11 cellular contexts compared by ENCODE assay signal in genomic region chr1:79006564-79006963, GRCh38. TPM values are rescaled to one million over a fixed set of nuclear protein-coding genes. Genes with fewer than 3 reads are reported as not detected.
A peak's percentile ranks its signal among the peaks of the same experiment; 100 is the strongest.
DNase-seq lines count a peak whose midpoint lies in the region; ATAC-seq and TF ChIP-seq lines count a peak whose summit lies in the region.
"Had no signal": no experiment of that assay in that cellular context is flagged by ENCODE, and none has a peak within 500 bp of the region (broad histone marks: within the 10 kb centered on the region; RNA-seq: fewer than 3 reads in every experiment).

Gene ADGRL4 (minus strand): TSS chr1:79006730. CDS start chr1:79006654, 76 bp downstream.

- peak within 1 kb of the TSS; percentile 87 for H4K8ac ChIP-seq in trophoblast cell (ENCODE audit: low read depth, low read length)

- peak within 1 kb of the TSS; percentile 41 for H2BK120ac ChIP-seq in trophoblast cell (ENCODE audit: insufficient read depth, low read length, poor library complexity)

- peak within 1 kb of the TSS; percentile 54 for H3K18ac ChIP-seq in trophoblast cell (ENCODE audit: low read length)

- H3K79me2 ChIP-seq in trophoblast cell (ENCODE audit: control insufficient read depth, insufficient read depth, low read length, poor library complexity): peaks cover 2% of the 10 kb centered on the region

- TF ChIP-seq CTCF in AG09309 (IDR thresholded peaks at IDR 0.05; ENCODE audit: control insufficient read depth, insufficient read depth, low read depth, low read length, missing control alignments): no peak
- no peak for TF ChIP-seq CTCF in brain microvascular endothelial cell (IDR thresholded peaks at IDR 0.05; ENCODE audit: low read depth, low read length, missing control alignments)

- H3K9me3 ChIP-seq in trophoblast cell (ENCODE audit: insufficient read depth, low read depth, low read length): no peaks in the 10 kb centered on the region
- H3K9me3 ChIP-seq: BLaER1 had no signal

- DNase-seq in AG09309 (ENCODE audit: low read depth) (peak; percentile 3), brain microvascular endothelial cell (peak; percentile 60), hepatic stellate cell (ENCODE audit: low spot score) (peak; percentile 34), trophoblast cell (no peak), NCI-H1436 treated with DMSO at 0.1 percent for 48 hours (lab: John Stamatoyannopoulos, UW) (no peak), inferior parietal cortex (ENCODE audit: extremely low spot score) (no peak), SW480 (ENCODE audit: low spot score) (no peak)
- DNase-seq: activated CD4-positive, alpha-beta T cell treated with anti-CD3 and anti-CD28 coated beads, Interleukin-2, amount 50 U/mL, for 1 hour; NCI-H526 had no signal

- H2AFZ ChIP-seq in trophoblast cell (ENCODE audit: insufficient read depth, low read length, poor library complexity): peak within 1 kb of the TSS; percentile 88

- H2BK12ac ChIP-seq in trophoblast cell (ENCODE audit: low read length): peak within 1 kb of the TSS; percentile 45

- H3K4me3 ChIP-seq in AG09309 (ENCODE audit: control insufficient read depth, low read depth, low read length) (peak within 1 kb of the TSS; percentile 56), brain microvascular endothelial cell (ENCODE audit: low read depth, low read length) (peak within 1 kb of the TSS; percentile 69), trophoblast cell (ENCODE audit: low read depth, low read length) (peak within 1 kb of the TSS; percentile 73)
- H3K4me3 ChIP-seq: BLaER1 had no signal

- H3K4ac ChIP-seq in trophoblast cell (ENCODE audit: low read depth, low read length): no peak within 1 kb of the TSS

- peak within 1 kb of the TSS; percentile 64 for H3K4me2 ChIP-seq in trophoblast cell (ENCODE audit: low read length)
- H3K4me2 ChIP-seq: BLaER1 had no signal

- H3K79me1 ChIP-seq in trophoblast cell (ENCODE audit: low read length): peaks cover 3% of the 10 kb centered on the region

- H4K12ac ChIP-seq in trophoblast cell (ENCODE audit: low read depth, low read length): peak within 1 kb of the TSS; percentile 77

- peak within 1 kb of the TSS; percentile 78 for H3K14ac ChIP-seq in trophoblast cell (ENCODE audit: low read length)

- peak within 1 kb of the TSS; percentile 67 for H4K91ac ChIP-seq in trophoblast cell (ENCODE audit: low read depth, low read length)

- H2BK5ac ChIP-seq in trophoblast cell (ENCODE audit: low read depth, low read length, poor library complexity): no peak within 1 kb of the TSS

- no peaks in the 10 kb centered on the region for H3K27me3 ChIP-seq in brain microvascular endothelial cell (replicated peaks)
- H3K27me3 ChIP-seq in trophoblast cell (ENCODE audit: insufficient read depth, low read length): no peaks in the 10 kb centered on the region
- H3K27me3 ChIP-seq: BLaER1 had no signal

- peaks cover 2 to 5% of the 10 kb centered on the region in 2 experiments for H3K4me1 ChIP-seq in trophoblast cell (ENCODE audit: control insufficient read depth in 1 of 2, insufficient read depth in 2 of 2, low read length in 2 of 2)
- H3K4me1 ChIP-seq: BLaER1 had no signal

- no peak for ATAC-seq in GM21390 (IDR thresholded peaks at IDR 0.05; ENCODE audit: unreplicated experiment)

- H3K23ac ChIP-seq in trophoblast cell (ENCODE audit: low read length): no peak within 1 kb of the TSS

- H2AK5ac ChIP-seq in trophoblast cell (ENCODE audit: low read length): no peak within 1 kb of the TSS

- in situ Hi-C loops in brain microvascular endothelial cell (cut with HindIII; ENCODE audit: low pct_ligation_motif_present, low sequenced_read_pairs): no loop called here

- peak within 1 kb of the TSS; percentile 24 for H3K27ac ChIP-seq in brain microvascular endothelial cell
- no peak within 1 kb of the TSS for H3K27ac ChIP-seq in trophoblast cell (ENCODE audit: low read depth, low read length)
- H3K27ac ChIP-seq: BLaER1 had no signal

- H3K36me3 ChIP-seq in brain microvascular endothelial cell (replicated peaks): no peaks in the 10 kb centered on the region
- H3K36me3 ChIP-seq in trophoblast cell (ENCODE audit: control insufficient read depth in 1 of 2, insufficient read depth in 2 of 2, low read length in 2 of 2): no peaks in the 10 kb centered on the region
- H3K36me3 ChIP-seq: BLaER1 had no signal

- no CpG with 5 or more reads among the region's 35 CpGs for WGBS in trophoblast cell (ENCODE audit: extremely low coverage, insufficient coverage, insufficient read length)

- no peak within 1 kb of the TSS for H3K9ac ChIP-seq in trophoblast cell (ENCODE audit: low read length)
- H3K9ac ChIP-seq: BLaER1 had no signal

RNA-seq across cellular contexts. Expression of gene ADGRL4, which starts in this region (rescaled TPM):
- polyA plus RNA-seq in trophoblast cell (2013): 0.60 and 0.66 TPM in 2 replicates

Comparison
In these comparisons a context has a peak if more than half of its experiments do, and no peak if none do; other contexts are left out.
1. DNase-seq: peak in AG09309 (single experiment), brain microvascular endothelial cell (single experiment) and hepatic stellate cell (single experiment); none in trophoblast cell (0 of 2), NCI-H1436 treated with DMSO at 0.1 percent for 48 hours (single experiment), inferior parietal cortex (single experiment) and SW480 (single experiment).
2. Peak in every context shown above with its lines, with median percentiles within 50 percentile points of each other: H3K4me3 ChIP-seq.